Comparison of ENCODE assay signal across 8 cellular contexts in the genomic region with DNA sequence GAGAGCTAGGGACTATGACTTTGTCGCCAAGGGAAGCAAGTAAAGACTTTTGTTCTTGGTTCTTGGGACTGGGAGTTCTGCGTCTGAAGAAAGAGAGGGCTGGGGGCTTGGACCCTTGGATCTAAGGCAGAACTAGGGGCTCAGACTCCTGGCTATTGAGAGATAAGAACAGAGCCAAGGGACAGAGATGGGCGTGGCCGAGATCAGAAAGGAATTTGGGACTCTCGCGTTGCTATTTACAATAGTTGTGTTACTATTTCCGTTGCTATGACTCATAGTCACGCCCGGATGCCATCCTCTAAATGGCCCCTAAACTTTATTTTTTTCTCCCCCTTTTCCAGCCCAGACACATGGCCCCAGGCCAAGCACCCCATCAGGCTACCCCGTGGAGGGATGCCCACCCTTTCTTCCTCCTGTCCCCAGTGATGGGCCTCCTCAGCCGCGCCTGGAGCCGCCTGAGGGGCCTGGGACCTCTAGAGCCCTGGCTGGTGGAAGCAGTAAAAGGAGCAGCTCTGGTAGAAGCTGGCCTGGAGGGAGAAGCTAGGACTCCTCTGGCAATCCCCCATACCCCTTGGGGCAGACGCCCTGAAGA. TPM values are rescaled to one million over a fixed set of nuclear protein-coding genes. Genes with fewer than 3 reads are reported as not detected.
A peak's percentile ranks its signal among the peaks of the same experiment; 100 is the strongest.
DNase-seq lines count a peak whose midpoint lies in the region; ATAC-seq and TF ChIP-seq lines count a peak whose summit lies in the region.

No MANE protein-coding gene starts in this region.

- H3K36me3 ChIP-seq in HUES6 (ENCODE audit: control insufficient read depth, insufficient read depth, low read length) (peaks cover 42% of the 10 kb centered on the region), Peyer's patch (peaks cover 0 to 48% (median 0%) of the 10 kb centered on the region in 3 donors)
- H3K36me3 ChIP-seq in naive thymus-derived CD4-positive, alpha-beta T cell (ENCODE audit: control insufficient read depth in 2 of 3, insufficient read depth in 3 of 3, low read length in 3 of 3), result peaks cover 0 to 33% (median 0%) of the 10 kb centered on the region in 3 experiments

- peak in 1 of 2 donors; percentile 8 for TF ChIP-seq POLR2A in Peyer's patch (IDR thresholded peaks at IDR 0.05)

- peak; percentile 49 for ATAC-seq in naive thymus-derived CD4-positive, alpha-beta T cell
- peak; percentile 47 for ATAC-seq in stimulated activated naive CD8-positive, alpha-beta T cell treated with anti-CD3 and anti-CD28 coated beads, Interleukin-15, Interleukin-2, amounts not matched to agents 100 U/mL and 50 U/mL, for 24 hours
- no peak for ATAC-seq in GM21528 (IDR thresholded peaks at IDR 0.05; ENCODE audit: low FRiP score, unreplicated experiment)

- H3K36me3 Mint-ChIP-seq in activated T-helper 1 cell treated with anti-CD3 and anti-CD28 coated beads, Interleukin-12 subunit alpha, Interleukin-12 subunit beta, Interleukin-2, Interleukin-4 antibody, amounts not matched to agents 30 ng/mL and 10 ng/mL and 1 ng/mL, durations not matched to agents 14 hours and 24 hours and 36 hours (ENCODE audit: low read depth), result peaks cover 37% of the 10 kb centered on the region
- peaks cover 0 to 37% (median 13%) of the 10 kb centered on the region in 5 donors for H3K36me3 Mint-ChIP-seq in naive thymus-derived CD4-positive, alpha-beta T cell

- POLR2A ChIA-PET in naive thymus-derived CD4-positive, alpha-beta T cell (lab: Charles Lee), result interaction anchor here (0.7 to 3.3 kb wide), 13 partner anchors 9 to 228 kb away, joined by 3 to 13 read pairs (median 5); a partner anchor contains a TSS

- DNase-seq in ELF-1 (ENCODE audit: low read depth, low spot score) (peak; percentile 92), Peyer's patch (peak; percentile 81 to 95 (median 92)), fibroblast of gingiva (ENCODE audit: low read depth) (peak; percentile 91)
- peak; percentile 76 for DNase-seq in activated T-helper 1 cell treated with anti-CD3 and anti-CD28 coated beads, Interleukin-12 subunit alpha, Interleukin-12 subunit beta, Interleukin-2, Interleukin-4 antibody, amounts not matched to agents 30 ng/mL and 10 ng/mL and 1 ng/mL, durations not matched to agents 14 hours and 24 hours and 36 hours (ENCODE audit: low spot score)
- DNase-seq in naive thymus-derived CD4-positive, alpha-beta T cell, result peak; percentile 57 to 89 (median 83)
- peak; percentile 77 for DNase-seq in stimulated activated naive CD8-positive, alpha-beta T cell treated with anti-CD3 and anti-CD28 coated beads, Interleukin-15, Interleukin-2, amounts not matched to agents 100 U/mL and 50 U/mL, for 24 hours

- peak in 2 of 6 experiments; percentile 22 to 27 for TF ChIP-seq CTCF in Peyer's patch (IDR thresholded peaks at IDR 0.05)

- H3K4me3 ChIP-seq in HUES6 (ENCODE audit: low read depth, low read length) (peak overlapping the region; percentile 89), Peyer's patch (peak overlapping the region; percentile 75 to 95 (median 83))
- peak overlapping the region; percentile 86 for H3K4me3 ChIP-seq in naive thymus-derived CD4-positive, alpha-beta T cell (ENCODE audit: low read length)

- H3K9me3 Mint-ChIP-seq in activated T-helper 1 cell treated with anti-CD3 and anti-CD28 coated beads, Interleukin-12 subunit alpha, Interleukin-12 subunit beta, Interleukin-2, Interleukin-4 antibody, amounts not matched to agents 30 ng/mL and 10 ng/mL and 1 ng/mL, durations not matched to agents 14 hours and 24 hours and 36 hours, result no peaks in the 10 kb centered on the region
- H3K9me3 Mint-ChIP-seq in naive thymus-derived CD4-positive, alpha-beta T cell, result peaks cover 0 to 12% (median 0%) of the 10 kb centered on the region in 11 donors

- intact Hi-C loops in activated T-helper 1 cell treated with anti-CD3 and anti-CD28 coated beads, Interleukin-12 subunit alpha, Interleukin-12 subunit beta, Interleukin-2, Interleukin-4 antibody, amounts not matched to agents 30 ng/mL and 10 ng/mL and 1 ng/mL, durations not matched to agents 14 hours and 24 hours and 36 hours (cut with micrococcal nuclease), result loop anchor here (1.0 to 10.0 kb wide), 11 partner anchors 14 to 624 kb away; a partner anchor contains a TSS
- intact Hi-C loops in naive thymus-derived CD4-positive, alpha-beta T cell (cut with micrococcal nuclease), result loop anchor here (1.0 to 5.0 kb wide), 13 partner anchors 15 to 1760 kb away; a partner anchor contains a TSS

- no peaks in the 10 kb centered on the region for H3K27me3 ChIP-seq in HUES6 (ENCODE audit: control insufficient read depth, insufficient read depth, low read length)
- H3K27me3 ChIP-seq in Peyer's patch, result no peaks in the 10 kb centered on the region
- no peaks in the 10 kb centered on the region for H3K27me3 ChIP-seq in naive thymus-derived CD4-positive, alpha-beta T cell (ENCODE audit: control insufficient read depth in 2 of 2, insufficient read depth in 2 of 2, low read length in 2 of 2)

- H3K9ac ChIP-seq in HUES6 (ENCODE audit: low read length), result peak overlapping the region; percentile 96

- H3K27ac Mint-ChIP-seq in activated T-helper 1 cell treated with anti-CD3 and anti-CD28 coated beads, Interleukin-12 subunit alpha, Interleukin-12 subunit beta, Interleukin-2, Interleukin-4 antibody, amounts not matched to agents 30 ng/mL and 10 ng/mL and 1 ng/mL, durations not matched to agents 14 hours and 24 hours and 36 hours, result peak overlapping the region; percentile 99
- H3K27ac Mint-ChIP-seq in naive thymus-derived CD4-positive, alpha-beta T cell, result peak overlapping the region; percentile 94 to 100 (median 99)

- H3K4me1 ChIP-seq in HUES6 (ENCODE audit: control insufficient read depth, insufficient read depth, low read length) (peaks cover 29% of the 10 kb centered on the region), Peyer's patch (peaks cover 4 to 38% (median 22%) of the 10 kb centered on the region in 4 donors)
- H3K4me1 ChIP-seq in naive thymus-derived CD4-positive, alpha-beta T cell (ENCODE audit: control insufficient read depth in 2 of 2, insufficient read depth in 2 of 2, low read length in 2 of 2), result peaks cover 34 to 36% of the 10 kb centered on the region in 2 donors

- peak overlapping the region; percentile 97 for H3K4me3 Mint-ChIP-seq in activated T-helper 1 cell treated with anti-CD3 and anti-CD28 coated beads, Interleukin-12 subunit alpha, Interleukin-12 subunit beta, Interleukin-2, Interleukin-4 antibody, amounts not matched to agents 30 ng/mL and 10 ng/mL and 1 ng/mL, durations not matched to agents 14 hours and 24 hours and 36 hours
- peak overlapping the region; percentile 94 to 100 (median 98) for H3K4me3 Mint-ChIP-seq in naive thymus-derived CD4-positive, alpha-beta T cell

- CTCF ChIA-PET in naive thymus-derived CD4-positive, alpha-beta T cell (lab: Charles Lee), result interaction anchor here (4.9 kb wide), 1 partner anchor 98 kb away, joined by 16 read pairs; no protein-coding TSS in a partner anchor

- peaks cover 45% of the 10 kb centered on the region for H3K4me1 Mint-ChIP-seq in activated T-helper 1 cell treated with anti-CD3 and anti-CD28 coated beads, Interleukin-12 subunit alpha, Interleukin-12 subunit beta, Interleukin-2, Interleukin-4 antibody, amounts not matched to agents 30 ng/mL and 10 ng/mL and 1 ng/mL, durations not matched to agents 14 hours and 24 hours and 36 hours (ENCODE audit: low read depth)
- H3K4me1 Mint-ChIP-seq in naive thymus-derived CD4-positive, alpha-beta T cell, result peaks cover 30 to 57% (median 41%) of the 10 kb centered on the region in 7 donors

- no peaks in the 10 kb centered on the region for H3K9me3 ChIP-seq in HUES6 (ENCODE audit: control insufficient read depth, insufficient read depth, low read depth, low read length)
- H3K9me3 ChIP-seq in Peyer's patch, result no peaks in the 10 kb centered on the region
- H3K9me3 ChIP-seq in naive thymus-derived CD4-positive, alpha-beta T cell (ENCODE audit: control insufficient read depth in 2 of 3, low read length in 3 of 3), result no peaks in the 10 kb centered on the region

- peaks cover 4% of the 10 kb centered on the region for H3K27me3 Mint-ChIP-seq in activated T-helper 1 cell treated with anti-CD3 and anti-CD28 coated beads, Interleukin-12 subunit alpha, Interleukin-12 subunit beta, Interleukin-2, Interleukin-4 antibody, amounts not matched to agents 30 ng/mL and 10 ng/mL and 1 ng/mL, durations not matched to agents 14 hours and 24 hours and 36 hours (ENCODE audit: insufficient read depth)
- H3K27me3 Mint-ChIP-seq in naive thymus-derived CD4-positive, alpha-beta T cell, result peaks cover 0 to 12% (median 0%) of the 10 kb centered on the region in 5 donors

- H3K27ac ChIP-seq in HUES6 (ENCODE audit: low read depth, low read length) (peak overlapping the region; percentile 95), Peyer's patch (peak overlapping the region; percentile 98 to 100 (median 100))
- H3K27ac ChIP-seq in naive thymus-derived CD4-positive, alpha-beta T cell (ENCODE audit: low read depth, low read length), result peak overlapping the region; percentile 99

RNA-seq across cellular contexts. Expression of a gene that starts 0.8 kb away (rescaled TPM):
- 100 to 1,000 TPM in 2 of 4 donors, 10 to 100 TPM in 2; 39.2 to 198 (median 80.3) TPM for total RNA-seq in Peyer's patch
- total RNA-seq in activated T-helper 1 cell treated with anti-CD3 and anti-CD28 coated beads, Interleukin-12 subunit alpha, Interleukin-12 subunit beta, Interleukin-2, Interleukin-4 antibody, amounts not matched to agents 30 ng/mL and 10 ng/mL and 1 ng/mL, durations not matched to agents 14 hours and 24 hours and 36 hours, result 53.1 and 53.7 TPM in 2 replicates
- 1,000 to 10,000 TPM in 1 of 5 experiments, 100 to 1,000 TPM in 1, 10 to 100 TPM in 3; 31.5 to 1,030 (median 71.9) TPM for total RNA-seq in naive thymus-derived CD4-positive, alpha-beta T cell
- polyA plus RNA-seq in naive thymus-derived CD4-positive, alpha-beta T cell, result 10 to 100 TPM; 23.0 to 29.8 TPM

RNA-seq across cellular contexts. Expression of a gene that starts 4.6 kb away (rescaled TPM):
- 10 to 100 TPM in 1 of 4 donors, 1 to 10 TPM in 3; 2.8 to 38.8 (median 5.9) TPM for total RNA-seq in Peyer's patch
- total RNA-seq in activated T-helper 1 cell treated with anti-CD3 and anti-CD28 coated beads, Interleukin-12 subunit alpha, Interleukin-12 subunit beta, Interleukin-2, Interleukin-4 antibody, amounts not matched to agents 30 ng/mL and 10 ng/mL and 1 ng/mL, durations not matched to agents 14 hours and 24 hours and 36 hours, result 1.4 and 1.9 TPM in 2 replicates
- 1 to 10 TPM; 2.1 to 7.4 (median 4.0) TPM for total RNA-seq in naive thymus-derived CD4-positive, alpha-beta T cell
- 1 to 10 TPM; 2.6 to 5.6 TPM for polyA plus RNA-seq in naive thymus-derived CD4-positive, alpha-beta T cell

RNA-seq across cellular contexts. Expression of a gene that starts 25.6 kb away (rescaled TPM):
- total RNA-seq in Peyer's patch, result not detected
- total RNA-seq in activated T-helper 1 cell treated with anti-CD3 and anti-CD28 coated beads, Interleukin-12 subunit alpha, Interleukin-12 subunit beta, Interleukin-2, Interleukin-4 antibody, amounts not matched to agents 30 ng/mL and 10 ng/mL and 1 ng/mL, durations not matched to agents 14 hours and 24 hours and 36 hours, result not detected in 2 replicates
- not detected for total RNA-seq in naive thymus-derived CD4-positive, alpha-beta T cell
- not detected for polyA plus RNA-seq in naive thymus-derived CD4-positive, alpha-beta T cell

RNA-seq across cellular contexts. Expression of a gene that starts 27.1 kb away (rescaled TPM):
- total RNA-seq in Peyer's patch, result 100 to 1,000 TPM; 154 to 506 (median 444) TPM
- 117 and 122 TPM in 2 replicates for total RNA-seq in activated T-helper 1 cell treated with anti-CD3 and anti-CD28 coated beads, Interleukin-12 subunit alpha, Interleukin-12 subunit beta, Interleukin-2, Interleukin-4 antibody, amounts not matched to agents 30 ng/mL and 10 ng/mL and 1 ng/mL, durations not matched to agents 14 hours and 24 hours and 36 hours
- total RNA-seq in naive thymus-derived CD4-positive, alpha-beta T cell, result 100 to 1,000 TPM; 128 to 252 (median 142) TPM
- 100 to 1,000 TPM in 1 of 2 donors, 10 to 100 TPM in 1; 70.5 to 150 TPM for polyA plus RNA-seq in naive thymus-derived CD4-positive, alpha-beta T cell

RNA-seq across cellular contexts. Expression of a gene that starts 36.7 kb away (rescaled TPM):
- 1 to 10 TPM in 3 of 4 donors, not detected in 1; 2.0 to 8.8 (median 2.8) TPM for total RNA-seq in Peyer's patch
- total RNA-seq in activated T-helper 1 cell treated with anti-CD3 and anti-CD28 coated beads, Interleukin-12 subunit alpha, Interleukin-12 subunit beta, Interleukin-2, Interleukin-4 antibody, amounts not matched to agents 30 ng/mL and 10 ng/mL and 1 ng/mL, durations not matched to agents 14 hours and 24 hours and 36 hours, result 0.57 and 0.64 TPM in 2 replicates
- total RNA-seq in naive thymus-derived CD4-positive, alpha-beta T cell, result 1 to 10 TPM in 2 of 5 experiments, under 1 TPM in 2, not detected in 1; 0.38 to 2.9 (median 1.2) TPM
- 1 to 10 TPM in 1 of 2 donors, under 1 TPM in 1; 0.66 to 1.7 TPM for polyA plus RNA-seq in naive thymus-derived CD4-positive, alpha-beta T cell
